Comparison of ENCODE assay signal across 20 cellular contexts in the genomic region with DNA sequence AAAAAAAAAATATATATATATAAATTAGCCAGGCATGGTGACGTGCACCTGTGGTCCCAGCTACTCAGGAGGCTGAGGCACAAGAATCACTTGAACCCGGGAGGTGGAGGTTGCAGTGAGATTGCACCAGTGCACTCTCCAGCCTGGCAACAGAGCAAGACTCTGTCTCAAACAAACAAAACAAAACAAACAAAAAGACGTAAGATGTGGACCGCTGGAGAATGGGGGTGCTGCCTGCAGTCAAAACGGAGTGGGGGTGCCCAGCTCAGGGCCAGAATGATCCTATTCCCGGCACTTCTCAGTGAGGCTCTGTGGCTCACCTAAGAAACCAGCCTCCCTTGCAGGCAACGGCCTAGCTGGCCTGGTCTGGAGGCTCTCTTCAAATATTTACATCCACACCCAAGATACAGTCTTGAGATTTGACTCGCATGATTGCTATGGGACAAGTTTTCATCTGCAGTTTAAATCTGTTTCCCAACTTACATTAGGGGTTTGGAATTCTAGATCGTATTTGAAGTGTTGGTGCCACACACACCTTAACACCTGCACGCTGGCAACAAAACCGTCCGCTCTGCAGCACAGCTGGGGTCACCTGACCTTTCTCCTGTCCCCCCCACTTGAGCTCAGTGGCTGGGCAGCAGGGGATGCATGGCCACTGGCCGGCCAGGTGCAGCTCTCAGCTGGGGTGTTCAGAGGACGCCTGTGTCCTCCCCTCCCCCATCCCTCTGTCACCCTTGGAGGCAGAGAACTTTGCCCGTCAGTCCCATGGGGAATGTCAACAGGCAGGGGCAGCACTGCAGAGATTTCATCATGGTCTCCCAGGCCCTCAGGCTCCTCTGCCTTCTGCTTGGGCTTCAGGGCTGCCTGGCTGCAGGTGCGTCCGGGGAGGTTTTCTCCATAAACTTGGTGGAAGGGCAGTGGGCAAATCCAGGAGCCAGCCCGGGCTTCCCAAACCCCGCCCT. TPM values are rescaled to one million over a fixed set of nuclear protein-coding genes. Genes with fewer than 3 reads are reported as not detected.
A peak's percentile ranks its signal among the peaks of the same experiment; 100 is the strongest.
DNase-seq lines count a peak whose midpoint lies in the region; ATAC-seq and TF ChIP-seq lines count a peak whose summit lies in the region.
"Had no signal": no experiment of that assay in that cellular context is flagged by ENCODE, and none has a peak within 500 bp of the region (broad histone marks: within the 10 kb centered on the region; RNA-seq: fewer than 3 reads in every experiment).

F7 (plus strand) TSS at position 760 of the 962 bp plus-strand sequence; CDS start at position 811, 51 bp downstream.

- no peaks in the 10 kb centered on the region for H3K9me3 Mint-ChIP-seq in stimulated activated effector memory CD8-positive, alpha-beta T cell treated with anti-CD3 and anti-CD28 coated beads, Interleukin-12 subunit alpha, Interleukin-12 subunit beta, amount 100 ng/mL, for 72 hours
- no peaks in the 10 kb centered on the region for H3K9me3 Mint-ChIP-seq in Calu3 (ENCODE audit: low read depth, unreplicated experiment)
- H3K9me3 Mint-ChIP-seq: activated CD4-positive, alpha-beta T cell treated with anti-CD3 and anti-CD28 coated beads, Interleukin-2, amount 10 ng/mL, durations not matched to agents 24 days and 14 days; activated T-cell treated with anti-CD3 and anti-CD28 coated beads, Interleukin-2, amount 50 U/mL, for 24 hours; naive thymus-derived CD4-positive, alpha-beta T cell had no signal

- H3K36me3 ChIP-seq in SK-N-SH (replicated peaks in 1 of 2; ENCODE audit: control insufficient read depth in 1 of 2, insufficient read depth in 2 of 2, low read length in 1 of 2) (no peaks in the 10 kb centered on the region), MG63 (no peaks in the 10 kb centered on the region)
- H3K36me3 ChIP-seq: heart left ventricle, tibial nerve had no signal

- peak within 1 kb of the TSS; percentile 90 for H3K27ac Mint-ChIP-seq in stimulated activated effector memory CD8-positive, alpha-beta T cell treated with anti-CD3 and anti-CD28 coated beads, Interleukin-12 subunit alpha, Interleukin-12 subunit beta, amount 100 ng/mL, for 72 hours
- no peak within 1 kb of the TSS for H3K27ac Mint-ChIP-seq in Calu3 (ENCODE audit: unreplicated experiment)
- H3K27ac Mint-ChIP-seq: naive thymus-derived CD4-positive, alpha-beta T cell had no signal

- H3K4me3 ChIP-seq in SK-N-SH (ENCODE audit: low read depth in 2 of 2, low read length in 1 of 2) (no peak within 1 kb of the TSS), MG63 (no peak within 1 kb of the TSS)
- H3K4me3 ChIP-seq: heart left ventricle, tibial nerve had no signal

- H3K4me2 ChIP-seq in SK-N-SH, result no peak within 1 kb of the TSS
- H3K4me2 ChIP-seq: KMS-11 had no signal

- TF ChIP-seq CTCF in SK-N-SH (IDR thresholded peaks at IDR 0.05), result no peak
- TF ChIP-seq CTCF in Calu3 (IDR thresholded peaks at IDR 0.05; ENCODE audit: unreplicated experiment), result no peak

- H3K4me1 ChIP-seq in SK-N-SH (ENCODE audit: control insufficient read depth in 1 of 2, insufficient read depth in 2 of 2, low read depth in 1 of 2, low read length in 1 of 2), result no peaks in the 10 kb centered on the region; a peak in 1 of 4 replicates

- no peaks in the 10 kb centered on the region for H4K20me1 ChIP-seq in SK-N-SH (ENCODE audit: insufficient read depth)

- H3K4me1 Mint-ChIP-seq in stimulated activated effector memory CD8-positive, alpha-beta T cell treated with anti-CD3 and anti-CD28 coated beads, Interleukin-12 subunit alpha, Interleukin-12 subunit beta, amount 100 ng/mL, for 72 hours, result no peaks in the 10 kb centered on the region
- no peaks in the 10 kb centered on the region for H3K4me1 Mint-ChIP-seq in Calu3 (ENCODE audit: low read depth, unreplicated experiment)
- H3K4me1 Mint-ChIP-seq: activated CD4-positive, alpha-beta T cell treated with anti-CD3 and anti-CD28 coated beads, Interleukin-2, amount 10 ng/mL, durations not matched to agents 24 days and 14 days had no signal

- intact Hi-C loops in Calu3 (cut with micrococcal nuclease; ENCODE audit: unreplicated experiment), result no loop called here

- no peak for TF ChIP-seq RAD21 in SK-N-SH (IDR thresholded peaks at IDR 0.05; ENCODE audit: low read length)

- peak; percentile 33; the same call in 2 of the 3 replicates for ATAC-seq in SK-N-SH treated with all-trans-retinoic acid at 6 μM for 48 hours
- no peak for ATAC-seq in stimulated activated effector memory CD8-positive, alpha-beta T cell treated with anti-CD3 and anti-CD28 coated beads, Interleukin-12 subunit alpha, Interleukin-12 subunit beta, amount 100 ng/mL, for 72 hours
- ATAC-seq: naive thymus-derived CD4-positive, alpha-beta T cell had no signal

- H3K27me3 ChIP-seq in SK-N-SH (ENCODE audit: insufficient read depth), result peaks cover 5% of the 10 kb centered on the region
- H3K27me3 ChIP-seq in MG63, result peaks cover 10% of the 10 kb centered on the region

- CTCF ChIA-PET in SK-N-SH (lab: Yijun Ruan, JAX) (interaction anchor here (1.6 kb wide), 1 partner anchor 11 kb away, joined by 3 read pairs; no protein-coding TSS in a partner anchor), Calu3 (lab: Charles Lee) (no interaction called here)

- H3K4me3 Mint-ChIP-seq in stimulated activated effector memory CD8-positive, alpha-beta T cell treated with anti-CD3 and anti-CD28 coated beads, Interleukin-12 subunit alpha, Interleukin-12 subunit beta, amount 100 ng/mL, for 72 hours, result no peak within 1 kb of the TSS
- H3K4me3 Mint-ChIP-seq in Calu3 (ENCODE audit: low read depth, unreplicated experiment), result no peak within 1 kb of the TSS
- H3K4me3 Mint-ChIP-seq: activated CD4-positive, alpha-beta T cell treated with anti-CD3 and anti-CD28 coated beads, Interleukin-2, amount 10 ng/mL, durations not matched to agents 24 days and 14 days had no signal

- BruUV-seq in Calu3 (replicated peaks; lab: Mats Ljungman, UMichigan), result no TSS peak

- no peak within 1 kb of the TSS for H3K27ac ChIP-seq in SK-N-SH (ENCODE audit: low read depth in 2 of 2, low read length in 1 of 2)
- H3K27ac ChIP-seq: heart left ventricle, KMS-11, tibial nerve had no signal

- H3K79me2 ChIP-seq in SK-N-SH (ENCODE audit: insufficient read depth), result no peaks in the 10 kb centered on the region

- WGBS in SK-N-SH (ENCODE audit: low lambda C conversion rate), result 63% methylated on average over 18 of the region's 19 CpGs

- H3K9me3 ChIP-seq in SK-N-SH, result no peaks in the 10 kb centered on the region
- H3K9me3 ChIP-seq in MG63, result no peaks in the 10 kb centered on the region
- H3K9me3 ChIP-seq: heart left ventricle, tibial nerve had no signal

- DNase-seq in SK-N-SH (no peak), NCI-H1436 (lab: John Stamatoyannopoulos, UW) (peak; percentile 43), fibroblast of peridontal ligament (ENCODE audit: extremely low read depth) (peak; percentile 15), Calu3 (no peak), MG63 (no peak), AML-193 (lab: John Stamatoyannopoulos, UW) (no peak)
- DNase-seq in stimulated activated effector memory CD8-positive, alpha-beta T cell treated with anti-CD3 and anti-CD28 coated beads, Interleukin-12 subunit alpha, Interleukin-12 subunit beta, amount 100 ng/mL, for 72 hours (ENCODE audit: low spot score in 2 of 2), result no peak
- DNase-seq: activated CD4-positive, alpha-beta T cell treated with anti-CD3 and anti-CD28 coated beads, Interleukin-2, amount 10 ng/mL, durations not matched to agents 24 days and 14 days; activated T-cell treated with anti-CD3 and anti-CD28 coated beads, Interleukin-2, amount 50 U/mL, for 24 hours; central memory CD4-positive, alpha-beta T cell; naive thymus-derived CD4-positive, alpha-beta T cell; NCI-H2171 treated with DMSO at 0.1 percent for 48 hours; stimulated activated CD4-positive, alpha-beta T cell treated with anti-CD3 and anti-CD28 coated beads, Interleukin-2, amount 100 ng/mL, for 24 hours; stimulated activated CD8-positive, alpha-beta memory T cell treated with anti-CD3 and anti-CD28 coated beads, Interleukin-4, amount 100 ng/mL, for 48 hours; T-helper 2 cell had no signal

- no peaks in the 10 kb centered on the region for H3F3A ChIP-seq in SK-N-SH (replicated peaks; ENCODE audit: insufficient read depth)

- no peaks in the 10 kb centered on the region for H3K9me2 ChIP-seq in SK-N-SH

- no peak within 1 kb of the TSS for H3K9ac ChIP-seq in SK-N-SH
- H3K9ac ChIP-seq: KMS-11 had no signal

- H2AFZ ChIP-seq in SK-N-SH (ENCODE audit: low read depth), result no peak within 1 kb of the TSS

- no peaks in the 10 kb centered on the region for H3K27me3 Mint-ChIP-seq in Calu3 (ENCODE audit: unreplicated experiment)

- H3K36me3 Mint-ChIP-seq in stimulated activated effector memory CD8-positive, alpha-beta T cell treated with anti-CD3 and anti-CD28 coated beads, Interleukin-12 subunit alpha, Interleukin-12 subunit beta, amount 100 ng/mL, for 72 hours, result peaks cover 25% of the 10 kb centered on the region
- H3K36me3 Mint-ChIP-seq in Calu3 (ENCODE audit: insufficient read depth, unreplicated experiment), result peaks cover 5% of the 10 kb centered on the region
- H3K36me3 Mint-ChIP-seq: naive thymus-derived CD4-positive, alpha-beta T cell had no signal

- TF ChIP-seq EP300 in SK-N-SH (IDR thresholded peaks at IDR 0.05; ENCODE audit: borderline replicate concordance in 1 of 2, low read depth in 1 of 2, low read length in 1 of 2), result no peak

- POLR2A ChIA-PET in SK-N-SH (lab: Yijun Ruan, JAX), result interaction anchor here (0.6 kb wide), 2 partner anchors 12 to 25 kb away, joined by 3 read pairs; no protein-coding TSS in a partner anchor

TF ChIP-seq in SK-N-SH, 30 proteins besides CTCF, POLR2A, EP300 and RAD21 (continues in another document):
- no peak for TF ChIP-seq PBX3 (IDR thresholded peaks at IDR 0.05)

RNA-seq across cellular contexts. Expression of gene F7, which starts in this region (rescaled TPM):
- 0.16 TPM in 1 of 2 replicates, not detected in the other for polyA plus RNA-seq in SK-N-SH (2012; rRNA removed)
- polyA plus RNA-seq in SK-N-SH (2012; cell fraction: cytosol; rRNA removed), result 0.04 TPM in 1 of 2 replicates, not detected in the other
- polyA plus RNA-seq in SK-N-SH (2012; cell fraction: nucleus; rRNA removed), result 0.02 TPM in 1 of 2 replicates, not detected in the other
- total RNA-seq in Calu3 (2022), result not detected in 2 replicates
- not detected in 2 replicates for total RNA-seq in MG63 (2014; rRNA removed; shearing (Covaris generic); ENCODE audit: low replicate concordance)
- total RNA-seq: activated CD4-positive, alpha-beta T cell treated with anti-CD3 and anti-CD28 coated beads, Interleukin-2, amount 10 ng/mL, durations not matched to agents 24 days and 14 days; G401; tibial nerve had no signal
- polyA plus RNA-seq: naive thymus-derived CD4-positive, alpha-beta T cell had no signal

Comparison
In these comparisons a context has a peak if more than half of its experiments do, and no peak if none do; other contexts are left out.
1. DNase-seq: peak in NCI-H1436 (single experiment) and fibroblast of peridontal ligament (single experiment); none in SK-N-SH (single experiment), stimulated activated effector memory CD8-positive, alpha-beta T cell treated with anti-CD3 and anti-CD28 coated beads, Interleukin-12 subunit alpha, Interleukin-12 subunit beta, amount 100 ng/mL, for 72 hours (0 of 2), Calu3 (single experiment), MG63 (single experiment) and AML-193 (0 of 2).